In genomic region chr10:125774144-125774543, GRCh38 we compare ENCODE assay signal across 24 cellular contexts. TPM values are rescaled to one million over a fixed set of nuclear protein-coding genes. Genes with fewer than 3 reads are reported as not detected.
"Had no signal": no experiment of that assay in that cellular context is flagged by ENCODE, and none has a peak within 500 bp of the region (broad histone marks: within the 10 kb centered on the region; RNA-seq: fewer than 3 reads in every experiment).

No MANE protein-coding gene starts in this region.

- H3K9me3 ChIP-seq: colonic mucosa, esophagus squamous epithelium, neutrophil, pancreas, sigmoid colon, stomach, tibial artery, upper lobe of left lung had no signal

- H3K9me3 Mint-ChIP-seq: central memory CD8-positive, alpha-beta T cell; dendritic cell treated with granulocyte-macrophage colony-stimulating factor and Interleukin-4, amounts not matched to agents 40 ng/mL and 50 ng/mL, for 4 days; naive thymus-derived CD8-positive, alpha-beta T cell; stimulated activated effector memory CD8-positive, alpha-beta T cell treated with anti-CD3 and anti-CD28 coated beads, Interleukin-12 subunit alpha, Interleukin-12 subunit beta, amount 100 ng/mL, for 72 hours had no signal

- H3K4me3 Mint-ChIP-seq: central memory CD8-positive, alpha-beta T cell; dendritic cell treated with granulocyte-macrophage colony-stimulating factor and Interleukin-4, amounts not matched to agents 40 ng/mL and 50 ng/mL, for 4 days; naive thymus-derived CD8-positive, alpha-beta T cell; stimulated activated effector memory CD8-positive, alpha-beta T cell treated with anti-CD3 and anti-CD28 coated beads, Interleukin-12 subunit alpha, Interleukin-12 subunit beta, amount 100 ng/mL, for 72 hours had no signal

- H3K36me3 ChIP-seq: colonic mucosa, pancreas, sigmoid colon, tibial artery, upper lobe of left lung had no signal

- H3K4me1 ChIP-seq: colonic mucosa, esophagus squamous epithelium, pancreas, upper lobe of left lung had no signal

- H3K4me1 Mint-ChIP-seq: central memory CD8-positive, alpha-beta T cell; stimulated activated effector memory CD8-positive, alpha-beta T cell treated with anti-CD3 and anti-CD28 coated beads, Interleukin-12 subunit alpha, Interleukin-12 subunit beta, amount 100 ng/mL, for 72 hours had no signal

- H3K27ac Mint-ChIP-seq: dendritic cell treated with granulocyte-macrophage colony-stimulating factor and Interleukin-4, amounts not matched to agents 40 ng/mL and 50 ng/mL, for 4 days; naive thymus-derived CD8-positive, alpha-beta T cell; stimulated activated effector memory CD8-positive, alpha-beta T cell treated with anti-CD3 and anti-CD28 coated beads, Interleukin-12 subunit alpha, Interleukin-12 subunit beta, amount 100 ng/mL, for 72 hours had no signal

- ATAC-seq: naive thymus-derived CD8-positive, alpha-beta T cell; stimulated activated effector memory CD8-positive, alpha-beta T cell treated with anti-CD3 and anti-CD28 coated beads, Interleukin-12 subunit alpha, Interleukin-12 subunit beta, amount 100 ng/mL, for 72 hours had no signal

- H3K4me3 ChIP-seq: colonic mucosa, esophagus squamous epithelium, pancreas, tibial artery had no signal

- H3K27me3 ChIP-seq: colonic mucosa, pancreas, sigmoid colon, upper lobe of left lung had no signal

- H3K36me3 Mint-ChIP-seq: naive thymus-derived CD8-positive, alpha-beta T cell; stimulated activated effector memory CD8-positive, alpha-beta T cell treated with anti-CD3 and anti-CD28 coated beads, Interleukin-12 subunit alpha, Interleukin-12 subunit beta, amount 100 ng/mL, for 72 hours had no signal

- H3K27ac ChIP-seq: colonic mucosa, esophagus squamous epithelium, neutrophil, pancreas, sigmoid colon, stomach, tibial artery, upper lobe of left lung had no signal

- DNase-seq: colonic mucosa; effector memory CD4-positive, alpha-beta T cell; esophagus squamous epithelium; foreskin melanocyte; glutamatergic neuron; mesendoderm; naive thymus-derived CD8-positive, alpha-beta T cell; sigmoid colon; stimulated activated CD4-positive, alpha-beta T cell treated with anti-CD3 and anti-CD28 coated beads, Interleukin-2, amount 100 ng/mL, for 24 hours; stimulated activated CD4-positive, alpha-beta T cell treated with anti-CD3 and anti-CD28 coated beads, Interleukin-4, amount 100 ng/mL, for 24 hours; stomach; tibial artery had no signal

RNA-seq across cellular contexts. Expression of gene MMP21, which starts 1.5 kb away (rescaled TPM):
- total RNA-seq: chondrocyte, colonic mucosa, endothelial cell of umbilical vein, myocyte, omental fat pad had no signal
- polyA plus RNA-seq: keratinocyte; naive thymus-derived CD8-positive, alpha-beta T cell; neural cell; stomach had no signal
